Comparison of ENCODE assay signal across 1 cellular context in the genomic region with DNA sequence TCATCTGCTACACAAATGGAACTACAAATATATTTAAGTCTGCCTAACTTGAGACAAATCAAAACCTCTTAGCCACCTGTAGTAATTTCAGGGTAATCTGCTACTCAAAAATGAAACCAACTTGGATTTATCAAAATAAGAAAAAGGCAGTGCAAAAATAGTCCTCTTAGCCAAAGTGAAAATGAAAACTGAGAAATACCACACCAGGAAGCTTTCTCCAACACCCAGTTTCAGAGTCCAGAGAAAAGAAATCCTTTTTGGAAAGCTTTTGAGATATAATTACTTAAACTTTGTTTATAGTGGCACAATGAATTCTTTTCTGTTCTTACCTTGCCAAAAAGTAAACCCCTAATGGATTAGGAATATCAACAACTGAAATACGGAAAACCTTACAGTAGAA.
TF ChIP-seq lines count a peak whose summit lies in the region.

No MANE protein-coding gene starts in this region.

TF ChIP-seq in GM12878, 131 proteins besides CTCF, POLR2A, EP300 and RAD21 (continued from another document):
- no peak for TF ChIP-seq ZNF384 (IDR thresholded peaks at IDR 0.05; ENCODE audit: borderline replicate concordance, low read depth, low read length)
- TF ChIP-seq MYB (IDR thresholded peaks at IDR 0.05; ENCODE audit: borderline replicate concordance, low read depth, low read length): no peak
- TF ChIP-seq SIN3A (IDR thresholded peaks at IDR 0.05; ENCODE audit: low read depth, low read length): no peak
